Comparison of ENCODE assay signal across 28 cellular contexts in genomic region chr7:26162431-26162830, GRCh38.
"Had no signal": no experiment of that assay in that cellular context is flagged by ENCODE, and none has a peak within 500 bp of the region (broad histone marks: within the 10 kb centered on the region; RNA-seq: fewer than 3 reads in every experiment).

No MANE protein-coding gene starts in this region.

- H3K9me3 ChIP-seq: adrenal gland, body of pancreas, breast epithelium had no signal

- H3K4me3 ChIP-seq: adrenal gland, body of pancreas, breast epithelium had no signal

- H3K4me3 Mint-ChIP-seq: activated naive CD4-positive, alpha-beta T cell treated with anti-CD3 and anti-CD28 coated beads for 36 hours; activated T-cell treated with anti-CD3 and anti-CD28 coated beads, Interleukin-2, amount 50 U/mL, for 72 hours; T-helper 2 cell treated with Interferon-gamma antibody and Interleukin-4, amounts not matched to agents 5 μg/mL and 100 μg/mL, for 36 hours had no signal

- ATAC-seq: activated naive CD4-positive, alpha-beta T cell treated with anti-CD3 and anti-CD28 coated beads, Interleukin-2, amount 50 U/mL, for 72 hours; activated T-cell treated with anti-CD3 and anti-CD28 coated beads, Interleukin-2, amount 50 U/mL, for 72 hours; body of pancreas; PC-3; Right ventricle myocardium inferior had no signal

- H3K36me3 ChIP-seq: adrenal gland, breast epithelium, WERI-Rb-1 had no signal

- H3K4me1 ChIP-seq: adrenal gland, body of pancreas, breast epithelium had no signal

- H3K27me3 ChIP-seq: adrenal gland, body of pancreas, breast epithelium had no signal

- H3K9me3 Mint-ChIP-seq: T-helper 2 cell treated with Interferon-gamma antibody and Interleukin-4, amounts not matched to agents 5 μg/mL and 100 μg/mL, for 36 hours had no signal

- H3K27ac Mint-ChIP-seq: activated T-cell treated with anti-CD3 and anti-CD28 coated beads, Interleukin-2, amount 50 U/mL, for 72 hours; T-helper 2 cell treated with Interferon-gamma antibody and Interleukin-4, amounts not matched to agents 5 μg/mL and 100 μg/mL, for 36 hours had no signal

- DNase-seq: activated CD4-positive, alpha-beta T cell treated with anti-CD3 and anti-CD28 coated beads for 1 hour; activated CD4-positive, alpha-beta T cell treated with anti-CD3 and anti-CD28 coated beads for 48 hours; activated CD4-positive, alpha-beta T cell treated with anti-CD3 and anti-CD28 coated beads, Interleukin-2, amount 50 U/mL, for 4 hours; activated CD4-positive, CD25-positive, alpha-beta regulatory T cell; activated CD8-positive, alpha-beta memory T cell treated with anti-CD3 and anti-CD28 coated beads, Interleukin-2, amount 50 U/mL, for 4 hours; activated gamma-delta T cell treated with Interleukin-2 at 50 U/mL for 16 hours; activated naive CD4-positive, alpha-beta T cell treated with anti-CD3 and anti-CD28 coated beads for 36 hours; activated T-cell treated with anti-CD3 and anti-CD28 coated beads for 4 hours; activated T-cell treated with anti-CD3 and anti-CD28 coated beads, Interleukin-2, amount 50 U/mL, for 72 hours; adrenal gland; body of pancreas; NCI-H1048; NCI-H1105 treated with DMSO at 0.1 percent for 48 hours; NCI-H1436; NCI-H1694; NCI-H1930; NCI-H2081 treated with DMSO at 0.1 percent for 48 hours; NCI-H510A; NCI-H526; NCI-H748 treated with DMSO at 0.1 percent for 48 hours; NK-92 treated with Interleukin-12 subunit alpha and Interleukin-12 subunit beta, amount 100 ng/mL, for 24 hours; PC-3; WERI-Rb-1 had no signal

- H3K27ac ChIP-seq: adrenal gland, body of pancreas, breast epithelium, RWPE1, WERI-Rb-1 had no signal
